Comparison of ENCODE assay signal across 28 cellular contexts in genomic region chr3:115552007-115552406, GRCh38.
"Had no signal": no experiment of that assay in that cellular context is flagged by ENCODE, and none has a peak within 500 bp of the region (broad histone marks: within the 10 kb centered on the region; RNA-seq: fewer than 3 reads in every experiment).

No MANE protein-coding gene starts in this region.

- H3K4me3 Mint-ChIP-seq: dendritic cell treated with granulocyte-macrophage colony-stimulating factor and Interleukin-4, amounts not matched to agents 40 ng/mL and 50 ng/mL, for 4 days; endodermal cell; immature natural killer cell; natural killer cell; neural crest cell; stimulated activated naive B cell treated with anti-CD40 and anti-IgM and Interleukin-4, amounts not matched to agents 10 μg/mL and 1 μg/mL and 100 μg/mL, for 72 hours; stimulated activated naive CD8-positive, alpha-beta T cell treated with anti-CD3 and anti-CD28 coated beads, Interleukin-15, Interleukin-2, amounts not matched to agents 100 ng/mL and 50 ng/mL, for 24 hours had no signal

- H3K27ac Mint-ChIP-seq: dendritic cell treated with granulocyte-macrophage colony-stimulating factor and Interleukin-4, amounts not matched to agents 40 ng/mL and 50 ng/mL, for 4 days; endodermal cell; immature natural killer cell; natural killer cell; progenitor cell of endocrine pancreas; stimulated activated naive B cell treated with anti-CD40 and anti-IgM and Interleukin-4, amounts not matched to agents 10 μg/mL and 1 μg/mL and 100 μg/mL, for 72 hours; stimulated activated naive CD8-positive, alpha-beta T cell treated with anti-CD3 and anti-CD28 coated beads, Interleukin-15, Interleukin-2, amounts not matched to agents 100 ng/mL and 50 ng/mL, for 24 hours had no signal

- H3K4me3 ChIP-seq: colonic mucosa, esophagus muscularis mucosa, lower lobe of right lung, right lobe of liver, suprapubic skin, vagina had no signal

- H3K27me3 ChIP-seq: colonic mucosa, esophagus muscularis mucosa, neutrophil, right lobe of liver, suprapubic skin, vagina had no signal

- H3K4me1 Mint-ChIP-seq: immature natural killer cell; natural killer cell; stimulated activated naive B cell treated with anti-CD40 and anti-IgM and Interleukin-4, amounts not matched to agents 10 μg/mL and 1 μg/mL and 100 μg/mL, for 72 hours had no signal

- ATAC-seq: foreskin keratinocyte; left colon; left ventricle myocardium superior; lower lobe of right lung; natural killer cell; right lobe of liver; stimulated activated naive B cell treated with anti-CD40 and anti-IgM and Interleukin-4, amounts not matched to agents 10 μg/mL and 1 μg/mL and 100 μg/mL, for 72 hours had no signal

- H3K27me3 Mint-ChIP-seq: dendritic cell treated with granulocyte-macrophage colony-stimulating factor and Interleukin-4, amounts not matched to agents 40 ng/mL and 50 ng/mL, for 4 days; progenitor cell of endocrine pancreas had no signal

- H3K36me3 ChIP-seq: colonic mucosa, esophagus muscularis mucosa, lower lobe of right lung, neutrophil, right lobe of liver, suprapubic skin, vagina had no signal

- H3K9me3 ChIP-seq: colonic mucosa, esophagus muscularis mucosa, lower lobe of right lung, neutrophil, right lobe of liver, suprapubic skin, vagina had no signal

- H3K79me2 ChIP-seq: parathyroid adenoma had no signal

- H3K9ac ChIP-seq: parathyroid adenoma had no signal

- DNase-seq: colonic mucosa; effector CD8-positive, alpha-beta T cell; endodermal cell; foreskin keratinocyte; hypothalamus; immature natural killer cell; islet precursor cell; kidney glomerular epithelial cell; left colon; left ventricle myocardium superior; lower lobe of right lung; natural killer cell; right lobe of liver; small intestine; stimulated activated CD4-positive, alpha-beta T cell treated with anti-CD3 and anti-CD28 coated beads, Interleukin-15, amount 100 ng/mL, for 24 hours; stimulated activated CD4-positive, alpha-beta T cell treated with anti-CD3 and anti-CD28 coated beads, Interleukin-2, amount 100 ng/mL, for 48 hours; stimulated activated naive B cell treated with anti-CD40 and anti-IgM and Interleukin-4, amounts not matched to agents 10 μg/mL and 1 μg/mL and 100 μg/mL, for 72 hours; trophoblast cell had no signal

- H3K4me1 ChIP-seq: colonic mucosa, esophagus muscularis mucosa, foreskin keratinocyte, lower lobe of right lung, parathyroid adenoma, right lobe of liver, suprapubic skin, vagina had no signal

- H3K36me3 Mint-ChIP-seq: immature natural killer cell; natural killer cell; stimulated activated naive B cell treated with anti-CD40 and anti-IgM and Interleukin-4, amounts not matched to agents 10 μg/mL and 1 μg/mL and 100 μg/mL, for 72 hours had no signal

- H3K27ac ChIP-seq: colonic mucosa, epithelial cell of prostate, esophagus muscularis mucosa, foreskin keratinocyte, lower lobe of right lung, neutrophil, parathyroid adenoma, right lobe of liver, suprapubic skin, vagina had no signal

- H2AFZ ChIP-seq: parathyroid adenoma had no signal

- H3K9me3 Mint-ChIP-seq: dendritic cell treated with granulocyte-macrophage colony-stimulating factor and Interleukin-4, amounts not matched to agents 40 ng/mL and 50 ng/mL, for 4 days; endodermal cell; immature natural killer cell; natural killer cell; neural crest cell; stimulated activated naive CD8-positive, alpha-beta T cell treated with anti-CD3 and anti-CD28 coated beads, Interleukin-15, Interleukin-2, amounts not matched to agents 100 ng/mL and 50 ng/mL, for 24 hours had no signal
